Comparison of ENCODE assay signal across 13 cellular contexts in the genomic region with DNA sequence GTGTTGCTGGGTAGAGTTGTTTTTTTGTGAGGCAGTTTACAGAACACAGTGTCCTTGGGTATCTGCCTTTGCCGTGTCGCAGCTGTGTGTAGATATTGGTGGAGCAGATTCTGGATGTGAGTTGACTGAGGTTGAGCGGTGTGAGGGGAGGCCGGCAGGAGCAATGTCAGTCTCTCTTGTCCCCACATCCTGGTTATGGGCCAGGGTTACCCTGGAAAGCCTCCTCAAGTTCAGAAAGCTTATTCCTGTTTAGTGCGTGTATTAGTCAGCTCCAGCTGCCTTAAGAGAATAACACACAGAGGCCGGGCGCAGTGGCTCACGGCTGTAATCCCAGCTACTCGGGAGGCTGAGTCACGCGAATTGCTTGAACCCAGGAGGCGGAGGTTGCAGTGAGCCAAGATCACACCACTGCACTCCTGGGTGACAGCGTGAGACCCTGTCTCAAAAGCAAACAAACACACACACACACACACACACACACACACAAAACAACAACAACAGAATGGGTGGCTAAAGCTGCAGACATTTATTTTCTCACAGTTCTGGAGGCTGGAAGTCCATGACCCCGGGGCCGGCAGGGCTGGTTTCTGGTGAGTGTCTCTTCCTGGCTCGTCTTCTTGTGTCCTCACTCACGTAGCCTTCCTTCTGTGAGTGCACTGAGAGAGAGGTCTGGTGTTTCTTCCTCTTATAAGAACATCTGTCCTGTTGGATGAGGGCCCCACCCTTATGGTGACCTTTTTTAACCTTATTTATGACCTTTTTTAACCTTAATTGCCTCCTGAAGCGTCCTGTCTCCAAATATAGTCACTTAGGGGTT. TPM values are rescaled to one million over a fixed set of nuclear protein-coding genes. Genes with fewer than 3 reads are reported as not detected.
A peak's percentile ranks its signal among the peaks of the same experiment; 100 is the strongest.
DNase-seq lines count a peak whose midpoint lies in the region; ATAC-seq and TF ChIP-seq lines count a peak whose summit lies in the region.
"Had no signal": no experiment of that assay in that cellular context is flagged by ENCODE, and none has a peak within 500 bp of the region (broad histone marks: within the 10 kb centered on the region; RNA-seq: fewer than 3 reads in every experiment).

No MANE protein-coding gene starts in this region.

- H3K4me3 ChIP-seq in gastrocnemius medialis = no peak overlapping the region
- H3K4me3 ChIP-seq: breast epithelium had no signal

- no peaks in the 10 kb centered on the region for H3K9me3 ChIP-seq in gastrocnemius medialis
- H3K9me3 ChIP-seq: breast epithelium had no signal

- no peaks in the 10 kb centered on the region for H3K36me3 ChIP-seq in gastrocnemius medialis
- H3K36me3 ChIP-seq: breast epithelium had no signal

- DNase-seq in HCEC 1CT (peak; percentile 57), ecto neural progenitor cell (ENCODE audit: low spot score) (peak; percentile 17), gastrocnemius medialis (peak; percentile 56 to 61), DMS53 treated with DMSO at 0.1 percent for 48 hours (lab: John Stamatoyannopoulos, UW; ENCODE audit: unreplicated experiment) (no peak), ACHN (no peak)
- DNase-seq in activated CD4-positive, alpha-beta T cell treated with anti-CD3 and anti-CD28 coated beads, Interleukin-2, amount 50 U/mL, for 48 hours = peak; percentile 62 to 71
- DNase-seq: DMS79 treated with DMSO at 0.1 percent for 48 hours, NCI-H2081 treated with DMSO at 0.1 percent for 48 hours, retina, SW 1271 had no signal

- peak; percentile 49 to 80 for ATAC-seq in gastrocnemius medialis
- ATAC-seq in HG02623 (IDR thresholded peaks at IDR 0.05; ENCODE audit: unreplicated experiment) = no peak
- no peak for ATAC-seq in HG02970 (IDR thresholded peaks at IDR 0.05; ENCODE audit: low FRiP score, unreplicated experiment)

- intact Hi-C loops in gastrocnemius medialis (cut with DNase I; ENCODE audit: low total_unique reads) = loop anchor here (5.0 to 10.0 kb wide), 4 partner anchors 43 to 365 kb away; no protein-coding TSS in a partner anchor

- in situ Hi-C loops in gastrocnemius medialis (cut with MboI; ENCODE audit: low sequenced_read_pairs in 4 of 4) (loop anchor here in 1 of 4 donors (25.0 kb wide), 1 partner anchor 288 kb away; no protein-coding TSS in a partner anchor), ACHN (cut with HindIII; ENCODE audit: low pct_ligation_motif_present, low pct_unique_long_range_greater_than_20kb, low sequenced_read_pairs) (no loop called here)

- no peak for TF ChIP-seq CTCF in gastrocnemius medialis (IDR thresholded peaks at IDR 0.05 in 4 of 5, conservative IDR thresholded peaks at IDR 0.05 in 1 of 5)

- no peak for TF ChIP-seq POLR2A in gastrocnemius medialis (IDR thresholded peaks at IDR 0.05)

- peak overlapping the region; percentile 43 to 91 (median 62) for H3K27ac ChIP-seq in gastrocnemius medialis
- H3K27ac ChIP-seq: breast epithelium had no signal

- no peaks in the 10 kb centered on the region for H3K27me3 ChIP-seq in gastrocnemius medialis
- H3K27me3 ChIP-seq: breast epithelium had no signal

- peaks cover 59 to 71% of the 10 kb centered on the region in 2 donors for H3K4me1 ChIP-seq in gastrocnemius medialis

RNA-seq across cellular contexts. Expression of gene NCK2, which starts 5.1 kb away (rescaled TPM):
- total RNA-seq in gastrocnemius medialis = 10 to 100 TPM; 46.7 to 86.1 (median 57.9) TPM

Comparison
In these comparisons a context has a peak if more than half of its experiments do, and no peak if none do; other contexts are left out.
1. DNase-seq: peak in HCEC 1CT (single experiment), activated CD4-positive, alpha-beta T cell treated with anti-CD3 and anti-CD28 coated beads, Interleukin-2, amount 50 U/mL, for 48 hours (2 of 2), ecto neural progenitor cell (single experiment) and gastrocnemius medialis (2 of 2); none in DMS53 treated with DMSO at 0.1 percent for 48 hours (single experiment) and ACHN (single experiment).
2. ATAC-seq: peak in gastrocnemius medialis (2 of 2); none in HG02623 (single experiment) and HG02970 (single experiment).